15 cellular contexts compared by ENCODE assay signal in the genomic region with DNA sequence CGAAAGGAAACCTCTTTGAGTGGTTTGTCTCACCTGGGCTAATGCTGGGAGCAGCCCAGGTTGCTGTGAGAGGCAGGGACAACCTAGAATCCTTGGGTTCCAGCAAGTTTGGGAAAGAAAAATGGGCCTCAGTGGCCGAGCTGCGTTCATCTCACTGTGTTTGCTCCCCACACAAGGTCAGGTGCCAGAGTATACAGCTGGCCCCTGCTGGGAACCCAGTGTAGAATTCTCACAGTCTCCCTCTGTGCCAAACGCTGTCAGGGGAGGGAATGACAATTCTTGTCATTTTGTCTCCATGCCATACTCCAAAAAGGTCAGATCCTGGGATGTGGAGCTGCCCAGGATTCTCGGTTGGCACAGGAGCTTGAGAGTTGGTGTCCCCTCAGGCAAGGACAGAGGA. TPM values are rescaled to one million over a fixed set of nuclear protein-coding genes. Genes with fewer than 3 reads are reported as not detected.
DNase-seq lines count a peak whose midpoint lies in the region; ATAC-seq, FAIRE-seq and TF ChIP-seq lines count a peak whose summit lies in the region.
"Had no signal": no experiment of that assay in that cellular context is flagged by ENCODE, and none has a peak within 500 bp of the region (broad histone marks: within the 10 kb centered on the region; RNA-seq: fewer than 3 reads in every experiment).

No MANE protein-coding gene starts in this region.

- H3K4me3 ChIP-seq in heart right ventricle: peak overlapping the region in 3 of 10 donors; percentile 23 to 31 (median 25)
- H3K4me3 ChIP-seq in K562: no peak overlapping the region
- peak overlapping the region; percentile 59 for H3K4me3 ChIP-seq in naive thymus-derived CD4-positive, alpha-beta T cell (ENCODE audit: low read length)
- H3K4me3 ChIP-seq: GM23248, mucosa of descending colon, PC-9 had no signal

- ATAC-seq in heart right ventricle (peak in 4 of 8 donors; percentile 6 to 32 (median 14)), Right ventricle myocardium inferior (no peak), K562 (no peak)
- no peak for ATAC-seq in naive thymus-derived CD4-positive, alpha-beta T cell

- in situ Hi-C loops in K562 (cut with MboI) (no loop called here), GM13976 (cut with MboI; ENCODE audit: low sequenced_read_pairs, unreplicated experiment) (no loop called here)

- no peaks in the 10 kb centered on the region for H3K9me1 ChIP-seq in K562 (ENCODE audit: control insufficient read depth, insufficient read depth, low read length)

- H3K36me3 Mint-ChIP-seq in naive thymus-derived CD4-positive, alpha-beta T cell: peaks cover 0 to 19% (median 6%) of the 10 kb centered on the region in 5 donors
- H3K36me3 Mint-ChIP-seq: IgD-negative memory B cell had no signal

- TF ChIP-seq CTCF in heart right ventricle (IDR thresholded peaks at IDR 0.05): no peak
- TF ChIP-seq CTCF in K562 (IDR thresholded peaks at IDR 0.05 in 2 of 3, conservative IDR thresholded peaks at IDR 0.05 in 1 of 3; ENCODE audit: insufficient read depth in 2 of 3, low read depth in 1 of 3, low read length in 3 of 3): no peak
- TF ChIP-seq CTCF in GM13976 (IDR thresholded peaks at IDR 0.05; ENCODE audit: borderline replicate concordance, control extremely low read depth, extremely low read depth, insufficient read depth, missing control alignments): no peak

- peaks cover 22 to 81% (median 66%) of the 10 kb centered on the region in 9 donors for H3K4me1 ChIP-seq in heart right ventricle
- H3K4me1 ChIP-seq in K562 (replicated peaks in 1 of 2; ENCODE audit: control insufficient read depth in 2 of 2, insufficient read depth in 2 of 2, low read length in 2 of 2): peaks cover 36 to 59% of the 10 kb centered on the region in 2 experiments
- peaks cover 63 to 65% of the 10 kb centered on the region in 2 donors for H3K4me1 ChIP-seq in naive thymus-derived CD4-positive, alpha-beta T cell (ENCODE audit: control insufficient read depth in 2 of 2, insufficient read depth in 2 of 2, low read length in 2 of 2)

- H3K27me3 Mint-ChIP-seq in naive thymus-derived CD4-positive, alpha-beta T cell: no peaks in the 10 kb centered on the region
- H3K27me3 Mint-ChIP-seq: B cell, IgD-negative memory B cell had no signal

- BruUV-seq in K562 (replicated peaks; lab: Mats Ljungman, UMichigan): no TSS peak

- TF ChIP-seq EP300 in K562 (IDR thresholded peaks at IDR 0.05; ENCODE audit: low read length): no peak

- intact Hi-C loops in heart right ventricle (cut with DNase I) (loop anchor here in 1 of 10 donors (2.0 kb wide), 1 partner anchor 15 kb away; no protein-coding TSS in a partner anchor), Right ventricle myocardium inferior (cut with DNase I) (loop anchor here (2.0 kb wide), 1 partner anchor 15 kb away; no protein-coding TSS in a partner anchor), K562 (cut with micrococcal nuclease) (loop anchor here (1.0 to 2.0 kb wide), 2 partner anchors 16 to 29 kb away; partner anchors contain the start of gene MDK)
- intact Hi-C loops in naive thymus-derived CD4-positive, alpha-beta T cell (cut with micrococcal nuclease): loop anchor here (1.0 to 2.0 kb wide), 5 partner anchors 10 to 187 kb away; no protein-coding TSS in a partner anchor

- H3K27ac Mint-ChIP-seq in naive thymus-derived CD4-positive, alpha-beta T cell: peak overlapping the region; percentile 66 to 98 (median 91)

- H3K4me2 ChIP-seq in K562 (ENCODE audit: insufficient read depth, low read length): peak overlapping the region; percentile 44; the same call in 1 of the 2 replicates
- H3K4me2 ChIP-seq: PC-9 had no signal

- no peak for DNase-seq in heart right ventricle
- DNase-seq in Right ventricle myocardium inferior (ENCODE audit: missing footprints): no peak
- DNase-seq in K562 (ENCODE audit: extremely low read depth in 1 of 4, low spot score in 3 of 4): no peak
- no peak for DNase-seq in naive thymus-derived CD4-positive, alpha-beta T cell
- DNase-seq in stimulated activated CD4-positive, alpha-beta T cell treated with anti-CD3 and anti-CD28 coated beads, Interleukin-12 subunit alpha, Interleukin-12 subunit beta, amount 100 ng/mL, for 4 hours: no peak
- no peak for DNase-seq in GM13976 (ENCODE audit: low spot score)
- no peak for DNase-seq in DMS153 (lab: John Stamatoyannopoulos, UW)
- no peak for DNase-seq in amygdala (lab: John Stamatoyannopoulos, UW)
- DNase-seq: NCI-H2029 treated with DMSO at 0.1 percent for 48 hours had no signal

- peak overlapping the region; percentile 60 to 88; a peak in 3 of 4 replicates for H3K9ac ChIP-seq in K562 (ENCODE audit: insufficient read depth in 1 of 2, low read depth in 2 of 2, low read length in 2 of 2)
- H3K9ac ChIP-seq: GM23248 had no signal

- H3K4me3 Mint-ChIP-seq in naive thymus-derived CD4-positive, alpha-beta T cell: peak overlapping the region; percentile 81 to 97 (median 86)
- H3K4me3 Mint-ChIP-seq: B cell had no signal

- H3K27ac ChIP-seq in heart right ventricle (peak overlapping the region in 9 of 10 donors; percentile 35 to 91 (median 74)), K562 (ENCODE audit: extremely low read depth, low read depth, low read length) (no peak overlapping the region; the same call in 2 of the 3 replicates)
- H3K27ac ChIP-seq in naive thymus-derived CD4-positive, alpha-beta T cell (ENCODE audit: low read depth, low read length): peak overlapping the region; percentile 74
- H3K27ac ChIP-seq: GM23248, PC-9 had no signal

- peaks cover 75% of the 10 kb centered on the region for H3K79me2 ChIP-seq in K562 (ENCODE audit: control insufficient read depth, insufficient read depth, low read length)

- H2AFZ ChIP-seq in K562 (ENCODE audit: low read depth, low read length): no peak overlapping the region
- H2AFZ ChIP-seq: GM23248, PC-9 had no signal

- peaks cover 0 to 7% (median 0%) of the 10 kb centered on the region in 11 donors for H3K9me3 Mint-ChIP-seq in naive thymus-derived CD4-positive, alpha-beta T cell
- H3K9me3 Mint-ChIP-seq: IgD-negative memory B cell had no signal

- no peaks in the 10 kb centered on the region for H3K27me3 ChIP-seq in heart right ventricle
- no peaks in the 10 kb centered on the region for H3K27me3 ChIP-seq in K562 (ENCODE audit: control insufficient read depth in 2 of 2, insufficient read depth in 2 of 2, low read length in 2 of 2)
- H3K27me3 ChIP-seq in naive thymus-derived CD4-positive, alpha-beta T cell (ENCODE audit: control insufficient read depth in 2 of 2, insufficient read depth in 2 of 2, low read length in 2 of 2): no peaks in the 10 kb centered on the region

- H3K4me1 Mint-ChIP-seq in naive thymus-derived CD4-positive, alpha-beta T cell: peaks cover 59 to 80% (median 70%) of the 10 kb centered on the region in 7 donors

- H4K20me1 ChIP-seq in K562 (replicated peaks; ENCODE audit: control insufficient read depth, insufficient read depth, low read length): peaks cover 21% of the 10 kb centered on the region

- H3K36me3 ChIP-seq in heart right ventricle (peaks cover 0 to 26% (median 0%) of the 10 kb centered on the region in 9 donors), K562 (ENCODE audit: control insufficient read depth, insufficient read depth, low read length) (peaks cover 64% of the 10 kb centered on the region; the same call in 2 of the 3 replicates)
- peaks cover 0 to 21% (median 4%) of the 10 kb centered on the region in 3 experiments for H3K36me3 ChIP-seq in naive thymus-derived CD4-positive, alpha-beta T cell (ENCODE audit: control insufficient read depth in 2 of 3, insufficient read depth in 3 of 3, low read length in 3 of 3)

- CTCF ChIA-PET in K562 (lab: Yijun Ruan, JAX; ENCODE audit: low intra/inter-chr PET ratio): interaction anchor here (0.9 to 1.2 kb wide), 3 partner anchors 9 to 18 kb away, joined by 5 to 6 read pairs (median 5); no protein-coding TSS in a partner anchor
- CTCF ChIA-PET in naive thymus-derived CD4-positive, alpha-beta T cell (lab: Charles Lee): interaction anchor here (0.7 to 16.7 kb wide), 12 partner anchors 9 to 113 kb away, joined by 3 to 302 read pairs (median 10); no protein-coding TSS in a partner anchor

- POLR2A ChIA-PET in K562 (lab: Yijun Ruan, JAX): interaction anchor here (0.6 to 1.9 kb wide), 11 partner anchors 9 to 201 kb away, joined by 3 to 10 read pairs (median 4); no protein-coding TSS in a partner anchor
- POLR2A ChIA-PET in naive thymus-derived CD4-positive, alpha-beta T cell (lab: Charles Lee): interaction anchor here (0.6 to 17.3 kb wide), 8 partner anchors 12 to 427 kb away, joined by 3 to 444 read pairs (median 4); no protein-coding TSS in a partner anchor

- no peak for TF ChIP-seq RAD21 in K562 (CRISPR knock-in tag; conservative IDR thresholded peaks at IDR 0.05 in 1 of 2, IDR thresholded peaks at IDR 0.05 in 1 of 2)

- FAIRE-seq in K562 (lab: Jason Lieb, UNC): no peak
- FAIRE-seq: TTC549 had no signal

- WGBS in heart right ventricle, 2 donors: 48 to 50% methylated on average over 5 of the region's 5 CpGs
- WGBS in K562 (ENCODE audit: insufficient coverage, low coverage, missing lambda C conversion rate): 58% methylated on average over 5 of the region's 5 CpGs

- TF ChIP-seq POLR2A in K562 (conservative IDR thresholded peaks at IDR 0.05): no peak

- H3K9me3 ChIP-seq in heart right ventricle (no peaks in the 10 kb centered on the region), K562 (replicated peaks; ENCODE audit: control insufficient read depth, insufficient read depth, low read depth, low read length) (no peaks in the 10 kb centered on the region)
- no peaks in the 10 kb centered on the region for H3K9me3 ChIP-seq in naive thymus-derived CD4-positive, alpha-beta T cell (ENCODE audit: control insufficient read depth in 2 of 3, low read length in 3 of 3)
- H3K9me3 ChIP-seq: mucosa of descending colon had no signal

RNA-seq across cellular contexts. Expression of gene DGKZ, which starts 4.3 kb away (rescaled TPM):
- total RNA-seq in heart right ventricle: 10 to 100 TPM; 46.4 to 77.9 (median 60.1) TPM
- polyA plus RNA-seq in heart right ventricle: 100 to 1,000 TPM in 1 of 2 donors, 10 to 100 TPM in 1; 31.9 to 107 TPM
- total RNA-seq in Right ventricle myocardium inferior: 67.5 TPM
- 71.0 and 248 TPM in 2 replicates for total RNA-seq in K562 (2011; cell fraction: chromatin; rRNA removed; ENCODE audit: low replicate concordance)
- total RNA-seq in K562 (2011; cell fraction: nucleolus; rRNA removed): 153 and 166 TPM in 2 replicates
- 88.0 and 98.6 TPM in 2 replicates for total RNA-seq in K562 (2011; cell fraction: nucleoplasm; rRNA removed)
- 78.5 and 108 TPM in 2 replicates for total RNA-seq in K562 (2014; rRNA removed)
- 10.9 and 13.6 TPM in 2 replicates for total RNA-seq in K562 (2014; rRNA removed; fragmentation: Illumina TruSeq; extraction: Trizol)
- total RNA-seq in K562 (2015; rRNA removed; fragmentation: Illumina TruSeq; extraction: Trizol): 44.2 and 47.5 TPM in 2 replicates
- total RNA-seq in K562 (2021): 87.8 and 100 TPM in 2 replicates
- polyA plus RNA-seq in K562 (2011; rRNA removed): 28.2 and 49.4 TPM in 2 replicates
- 55.4 and 121 TPM in 2 replicates for polyA plus RNA-seq in K562 (2011; cell fraction: cytosol; rRNA removed)
- polyA plus RNA-seq in K562 (2011; cell fraction: nucleus; rRNA removed): 203 and 295 TPM in 2 replicates
- polyA plus RNA-seq in K562 (2012): 64.0 and 103 TPM in 2 replicates
- 48.8 and 66.2 TPM in 2 replicates for polyA plus RNA-seq in K562 (2014; fragmentation: Illumina TruSeq; extraction: Trizol)
- polyA plus RNA-seq in K562 (2014; fragmentation: Nextera tagmentation; extraction: Ambion mirVana): under 1 TPM; 0.51 to 0.71 TPM
- polyA plus RNA-seq in K562 (2014; rRNA removed): 73.5 and 77.9 TPM in 2 replicates
- polyA minus RNA-seq in K562 (2011; rRNA and poly(A)+ RNA removed): 18.5 and 28.5 TPM in 2 replicates
- polyA minus RNA-seq in K562 (2011; cell fraction: cytosol; rRNA and poly(A)+ RNA removed): 53.9 and 65.8 TPM in 2 replicates
- 59.1 and 64.5 TPM in 2 replicates for polyA minus RNA-seq in K562 (2011; cell fraction: nucleus; rRNA and poly(A)+ RNA removed)
- 100 to 1,000 TPM; 146 to 291 (median 263) TPM for total RNA-seq in naive thymus-derived CD4-positive, alpha-beta T cell
- polyA plus RNA-seq in naive thymus-derived CD4-positive, alpha-beta T cell: 10 to 100 TPM; 41.5 to 70.5 TPM

RNA-seq across cellular contexts. Expression of gene MDK, which starts 29.9 kb away (rescaled TPM):
- total RNA-seq in heart right ventricle: 10 to 100 TPM in 2 of 10 donors, 1 to 10 TPM in 8; 3.6 to 16.5 (median 5.3) TPM
- polyA plus RNA-seq in heart right ventricle: 1 to 10 TPM; 3.7 to 8.2 TPM
- 3.2 TPM for total RNA-seq in Right ventricle myocardium inferior
- total RNA-seq in K562 (2011; cell fraction: chromatin; rRNA removed; ENCODE audit: low replicate concordance): 91.4 and 271 TPM in 2 replicates
- total RNA-seq in K562 (2011; cell fraction: nucleolus; rRNA removed): 402 and 460 TPM in 2 replicates
- total RNA-seq in K562 (2011; cell fraction: nucleoplasm; rRNA removed): 333 and 334 TPM in 2 replicates
- 478 and 553 TPM in 2 replicates for total RNA-seq in K562 (2014; rRNA removed)
- 91.5 and 123 TPM in 2 replicates for total RNA-seq in K562 (2014; rRNA removed; fragmentation: Illumina TruSeq; extraction: Trizol)
- 269 and 279 TPM in 2 replicates for total RNA-seq in K562 (2015; rRNA removed; fragmentation: Illumina TruSeq; extraction: Trizol)
- total RNA-seq in K562 (2021): 396 and 429 TPM in 2 replicates
- 343 and 350 TPM in 2 replicates for polyA plus RNA-seq in K562 (2011; rRNA removed)
- 540 and 788 TPM in 2 replicates for polyA plus RNA-seq in K562 (2011; cell fraction: cytosol; rRNA removed)
- polyA plus RNA-seq in K562 (2011; cell fraction: nucleus; rRNA removed): 206 and 271 TPM in 2 replicates
- 413 and 460 TPM in 2 replicates for polyA plus RNA-seq in K562 (2012)
- polyA plus RNA-seq in K562 (2014; fragmentation: Illumina TruSeq; extraction: Trizol): 661 and 667 TPM in 2 replicates
- polyA plus RNA-seq in K562 (2014; fragmentation: Nextera tagmentation; extraction: Ambion mirVana): 10 to 100 TPM; 20.7 to 61.7 TPM
- polyA plus RNA-seq in K562 (2014; rRNA removed): 700 and 703 TPM in 2 replicates
- 33.7 and 59.6 TPM in 2 replicates for polyA minus RNA-seq in K562 (2011; rRNA and poly(A)+ RNA removed)
- polyA minus RNA-seq in K562 (2011; cell fraction: cytosol; rRNA and poly(A)+ RNA removed): 108 and 146 TPM in 2 replicates
- 24.1 and 38.4 TPM in 2 replicates for polyA minus RNA-seq in K562 (2011; cell fraction: nucleus; rRNA and poly(A)+ RNA removed)
- total RNA-seq in naive thymus-derived CD4-positive, alpha-beta T cell: 10 to 100 TPM in 2 of 5 experiments, 1 to 10 TPM in 3; 4.9 to 13.5 (median 8.8) TPM
- polyA plus RNA-seq in naive thymus-derived CD4-positive, alpha-beta T cell: under 1 TPM in 1 of 2 donors, not detected in 1; 0.35 TPM

RNA-seq across cellular contexts. Expression of gene CHRM4, which starts 40.0 kb away (rescaled TPM):
- total RNA-seq in heart right ventricle (under 1 TPM in 2 of 10 donors, not detected in 8; 0.30 to 0.32 TPM), Right ventricle myocardium inferior (not detected), K562 (2014; rRNA removed) (0.73 and 1.3 TPM in 2 replicates), K562 (2014; rRNA removed; fragmentation: Illumina TruSeq; extraction: Trizol) (0.19 and 0.22 TPM in 2 replicates), K562 (2015; rRNA removed; fragmentation: Illumina TruSeq; extraction: Trizol) (0.22 and 0.49 TPM in 2 replicates), K562 (2021) (0.89 and 1.0 TPM in 2 replicates)
- polyA plus RNA-seq in heart right ventricle (under 1 TPM in 1 of 2 donors, not detected in 1; 0.03 TPM), K562 (2011; rRNA removed) (0.62 and 0.74 TPM in 2 replicates), K562 (2014; fragmentation: Illumina TruSeq; extraction: Trizol) (0.40 and 0.76 TPM in 2 replicates), K562 (2014; fragmentation: Nextera tagmentation; extraction: Ambion mirVana) (not detected), K562 (2014; rRNA removed) (0.33 and 0.58 TPM in 2 replicates)
- 1.0 and 3.7 TPM in 2 replicates for total RNA-seq in K562 (2011; cell fraction: chromatin; rRNA removed; ENCODE audit: low replicate concordance)
- total RNA-seq in K562 (2011; cell fraction: nucleolus; rRNA removed): 1.6 and 4.0 TPM in 2 replicates
- total RNA-seq in K562 (2011; cell fraction: nucleoplasm; rRNA removed): 1.2 TPM in 2 replicates
- polyA plus RNA-seq in K562 (2011; cell fraction: cytosol; rRNA removed): 0.84 and 2.3 TPM in 2 replicates
- 0.60 and 1.5 TPM in 2 replicates for polyA plus RNA-seq in K562 (2011; cell fraction: nucleus; rRNA removed)
- polyA plus RNA-seq in K562 (2012): 0.35 and 0.68 TPM in 2 replicates
- polyA minus RNA-seq in K562 (2011; rRNA and poly(A)+ RNA removed): 0.42 and 1.1 TPM in 2 replicates
- polyA minus RNA-seq in K562 (2011; cell fraction: cytosol; rRNA and poly(A)+ RNA removed): 1.6 TPM in 1 of 2 replicates, not detected in the other
- polyA minus RNA-seq in K562 (2011; cell fraction: nucleus; rRNA and poly(A)+ RNA removed): 0.89 and 2.6 TPM in 2 replicates
- total RNA-seq in naive thymus-derived CD4-positive, alpha-beta T cell: 1 to 10 TPM in 2 of 5 experiments, under 1 TPM in 1, not detected in 2; 0.48 to 3.5 (median 3.1) TPM
- under 1 TPM; 0.15 to 0.17 TPM for polyA plus RNA-seq in naive thymus-derived CD4-positive, alpha-beta T cell
- total RNA-seq: GM23248 had no signal
- polyA plus RNA-seq: GM23248 had no signal

Comparison
In these comparisons a context has a peak if more than half of its experiments do, and no peak if none do; other contexts are left out.
1. RNA of gene MDK, which starts 29.9 kb away (total RNA-seq): 91.4 to 553 TPM in K562; 4.9 to 13.5 TPM in naive thymus-derived CD4-positive, alpha-beta T cell, 3.6 to 16.5 TPM in heart right ventricle and 3.2 TPM in Right ventricle myocardium inferior (single experiment); every median in the first group is over 4 times any median in the second.